12 cellular contexts compared by ENCODE assay signal in genomic region chrX:17597836-17598434, GRCh38.
DNase-seq lines count a peak whose midpoint lies in the region; ATAC-seq and TF ChIP-seq lines count a peak whose summit lies in the region.
"Had no signal": no experiment of that assay in that cellular context is flagged by ENCODE, and none has a peak within 500 bp of the region (broad histone marks: within the 10 kb centered on the region; RNA-seq: fewer than 3 reads in every experiment).

No MANE protein-coding gene starts in this region.

- in situ Hi-C loops in astrocyte of the cerebellum (cut with HindIII; ENCODE audit: low sequenced_read_pairs), result no loop called here

- H3K27me3 ChIP-seq in sigmoid colon (no peaks in the 10 kb centered on the region), WERI-Rb-1 (ENCODE audit: insufficient read depth, low read depth, severe bottlenecking) (peaks cover 6% of the 10 kb centered on the region), spleen (replicated peaks in 1 of 7) (peaks cover 0 to 12% (median 0%) of the 10 kb centered on the region in 7 donors)

- H3K36me3 ChIP-seq in sigmoid colon (no peaks in the 10 kb centered on the region), WERI-Rb-1 (no peaks in the 10 kb centered on the region), spleen (no peaks in the 10 kb centered on the region)

- DNase-seq in LHCN-M2 (ENCODE audit: low read depth) (peak; percentile 16), astrocyte of the cerebellum (ENCODE audit: low read depth) (peak; percentile 59), left cardiac atrium (peak; percentile 82), sigmoid colon (peak; percentile 90), WERI-Rb-1 (no peak), spleen (no peak), HPDE6-E6E7 (ENCODE audit: extremely low spot score) (no peak)
- DNase-seq: activated CD4-positive, alpha-beta memory T cell treated with anti-CD3 and anti-CD28 coated beads, Interleukin-2, amount 10 ng/mL, durations not matched to agents 7 days and 5 days; DND-41; KG1; stimulated activated CD4-positive, alpha-beta T cell treated with anti-CD3 and anti-CD28 coated beads, Interleukin-1b, Interleukin-23, amount 100 ng/mL, for 48 hours had no signal

- H3K9me3 ChIP-seq in sigmoid colon, result no peaks in the 10 kb centered on the region
- no peaks in the 10 kb centered on the region for H3K9me3 ChIP-seq in WERI-Rb-1 (ENCODE audit: severe bottlenecking)
- no peaks in the 10 kb centered on the region for H3K9me3 ChIP-seq in spleen

- TF ChIP-seq POLR2A in sigmoid colon (IDR thresholded peaks at IDR 0.05), result no peak
- no peak for TF ChIP-seq POLR2A in spleen (IDR thresholded peaks at IDR 0.05)

- no peak for TF ChIP-seq CTCF in astrocyte of the cerebellum (IDR thresholded peaks at IDR 0.05; ENCODE audit: low read depth, low read length, missing control alignments)
- no peak for TF ChIP-seq CTCF in sigmoid colon (IDR thresholded peaks at IDR 0.05)
- TF ChIP-seq CTCF in WERI-Rb-1 (IDR thresholded peaks at IDR 0.05; ENCODE audit: low read depth, low read length), result no peak
- no peak for TF ChIP-seq CTCF in spleen (IDR thresholded peaks at IDR 0.05 in 8 of 11, conservative IDR thresholded peaks at IDR 0.05 in 3 of 11)

- peak overlapping the region; percentile 49 to 68 (median 62) for H3K27ac ChIP-seq in sigmoid colon
- H3K27ac ChIP-seq in WERI-Rb-1, result no peak overlapping the region
- H3K27ac ChIP-seq in spleen, result peak overlapping the region in 4 of 8 donors; percentile 33 to 58 (median 52)

- H3K4me3 ChIP-seq in astrocyte of the cerebellum (ENCODE audit: low read depth, low read length) (no peak overlapping the region), sigmoid colon (no peak overlapping the region), WERI-Rb-1 (ENCODE audit: low read depth, low read length) (no peak overlapping the region), spleen (no peak overlapping the region)

- intact Hi-C loops in left cardiac atrium (cut with DNase I), result loop anchor here (10.0 kb wide), 2 partner anchors 223 to 353 kb away; partner anchors contain the start of gene NHS (in 1 of the 2)
- intact Hi-C loops in sigmoid colon (cut with DNase I), result loop anchor here (2.0 kb wide), 1 partner anchor 223 kb away; the partner anchor contains the start of gene NHS
- intact Hi-C loops in spleen (cut with DNase I; ENCODE audit: low total_unique reads), result no loop called here

- 33 to 63% methylated on average over 6 of the region's 6 CpGs for WGBS in sigmoid colon, 2 donors
- WGBS in spleen, 5 donors, result 61 to 83% (median 72%) methylated on average over 5 to 6 of the region's 6 CpGs

- H3K4me1 ChIP-seq in sigmoid colon (peaks cover 0 to 45% (median 24%) of the 10 kb centered on the region in 4 donors), spleen (no peaks in the 10 kb centered on the region)

- TF ChIP-seq EP300 in sigmoid colon (IDR thresholded peaks at IDR 0.05), result no peak

- ATAC-seq in left cardiac atrium (peak; percentile 69 to 82), GM19035 (IDR thresholded peaks at IDR 0.05; ENCODE audit: unreplicated experiment) (no peak)

Comparison
In these comparisons a context has a peak if more than half of its experiments do, and no peak if none do; other contexts are left out.
1. DNase-seq: peak in LHCN-M2 (single experiment), astrocyte of the cerebellum (single experiment), left cardiac atrium (single experiment) and sigmoid colon (single experiment); none in WERI-Rb-1 (single experiment), spleen (single experiment) and HPDE6-E6E7 (single experiment).